In genomic region chr2:205748660-205749059, GRCh38 we compare ENCODE assay signal across 13 cellular contexts.
DNase-seq lines count a peak whose midpoint lies in the region; ATAC-seq and TF ChIP-seq lines count a peak whose summit lies in the region.
"Had no signal": no experiment of that assay in that cellular context is flagged by ENCODE, and none has a peak within 500 bp of the region (broad histone marks: within the 10 kb centered on the region; RNA-seq: fewer than 3 reads in every experiment).

No MANE protein-coding gene starts in this region.

- no peak overlapping the region for H3K4me3 ChIP-seq in brain microvascular endothelial cell (ENCODE audit: low read depth, low read length)
- H3K4me3 ChIP-seq: right lobe of liver, tibial nerve had no signal

- no peak overlapping the region for H3K27ac ChIP-seq in brain microvascular endothelial cell
- H3K27ac ChIP-seq: right lobe of liver, WERI-Rb-1 had no signal

- H3K27me3 ChIP-seq in brain microvascular endothelial cell (replicated peaks): no peaks in the 10 kb centered on the region
- H3K27me3 ChIP-seq: right lobe of liver, tibial nerve had no signal

- no peak for ATAC-seq in left colon
- ATAC-seq in GM19324 (IDR thresholded peaks at IDR 0.05; ENCODE audit: low FRiP score, unreplicated experiment): no peak

- intact Hi-C loops in left colon (cut with DNase I, micrococcal nuclease): no loop called here

- H3K36me3 ChIP-seq in brain microvascular endothelial cell (replicated peaks): peaks cover 19% of the 10 kb centered on the region
- H3K36me3 ChIP-seq: right lobe of liver had no signal

- peak; percentile 50 for DNase-seq in COLO668 (lab: John Stamatoyannopoulos, UW; ENCODE audit: unreplicated experiment)
- peak; percentile 78 for DNase-seq in HT1080 (ENCODE audit: low read depth)
- peak; percentile 60 for DNase-seq in amniotic epithelial cell (ENCODE audit: low read depth)
- peak; percentile 56 for DNase-seq in kidney glomerular epithelial cell (lab: John Stamatoyannopoulos, UW)
- DNase-seq in brain microvascular endothelial cell: no peak
- no peak for DNase-seq in left colon
- DNase-seq in NCI-H1930 (lab: John Stamatoyannopoulos, UW): no peak
- DNase-seq: NCI-H510A, right lobe of liver, SHP77 treated with DMSO at 0.1 percent for 48 hours, WERI-Rb-1 had no signal

- in situ Hi-C loops in brain microvascular endothelial cell (cut with HindIII; ENCODE audit: low pct_ligation_motif_present, low sequenced_read_pairs): no loop called here

- TF ChIP-seq CTCF in brain microvascular endothelial cell (IDR thresholded peaks at IDR 0.05; ENCODE audit: low read depth, low read length, missing control alignments): no peak

Comparison
In these comparisons a context has a peak if more than half of its experiments do, and no peak if none do; other contexts are left out.
1. DNase-seq: peak in COLO668 (single experiment), HT1080 (single experiment), amniotic epithelial cell (single experiment) and kidney glomerular epithelial cell (single experiment); none in brain microvascular endothelial cell (single experiment), left colon (0 of 2) and NCI-H1930 (0 of 2).